ENCODE assay signal across 11 cellular contexts in the genomic region with DNA sequence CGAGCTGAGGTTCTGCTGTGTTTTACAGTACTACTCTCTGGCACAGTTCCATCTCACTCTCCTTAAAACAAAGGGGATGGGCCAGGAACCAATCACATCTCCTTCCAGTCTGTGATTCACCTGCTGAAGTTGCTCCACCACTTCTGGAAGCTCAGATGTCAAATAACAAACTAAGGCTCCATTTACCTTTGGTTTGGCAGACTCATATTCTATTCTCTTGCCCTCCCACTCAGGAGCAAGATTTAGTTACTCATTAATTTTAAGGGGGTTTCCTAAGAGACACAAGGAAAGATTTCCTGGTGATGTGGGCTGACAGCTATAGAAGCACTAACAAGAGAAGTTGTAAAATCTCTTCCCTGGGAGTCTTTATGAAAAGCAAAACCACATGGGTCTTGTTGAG. TPM values are rescaled to one million over a fixed set of nuclear protein-coding genes. Genes with fewer than 3 reads are reported as not detected.
A peak's percentile ranks its signal among the peaks of the same experiment; 100 is the strongest.
DNase-seq lines count a peak whose midpoint lies in the region; ATAC-seq, FAIRE-seq and TF ChIP-seq lines count a peak whose summit lies in the region.
"Had no signal": no experiment of that assay in that cellular context is flagged by ENCODE, and none has a peak within 500 bp of the region (broad histone marks: within the 10 kb centered on the region; RNA-seq: fewer than 3 reads in every experiment).

No MANE protein-coding gene starts in this region.

- TF ChIP-seq POLR2A in HepG2 (IDR thresholded peaks at IDR 0.05; ENCODE audit: insufficient read depth in 1 of 2, low read depth in 2 of 2, low read length in 2 of 2): no peak

- no peak for TF ChIP-seq EP300 in HepG2 (IDR thresholded peaks at IDR 0.05; ENCODE audit: low read depth in 2 of 2, low read length in 2 of 2)
- no peak for TF ChIP-seq EP300 in HepG2 (CRISPR knock-in tag; IDR thresholded peaks at IDR 0.05; ENCODE audit: borderline replicate concordance)

- POLR2A ChIA-PET in HepG2 (lab: Yijun Ruan, JAX): no interaction called here

- CTCF ChIA-PET in HepG2 (lab: Yijun Ruan, JAX; ENCODE audit: low intra/inter-chr PET ratio, low total read pairs): no interaction called here

- H3K4me1 ChIP-seq in HepG2 (ENCODE audit: insufficient read depth, low read length) (no peaks in the 10 kb centered on the region), GM23248 (ENCODE audit: insufficient read depth) (no peaks in the 10 kb centered on the region)
- H3K4me1 ChIP-seq: SJSA1 had no signal

- FAIRE-seq in RCC 7860 (lab: Jason Lieb, UNC) (peak; percentile 76), HepG2 (lab: Jason Lieb, UNC) (no peak), HTR-8/SVneo (lab: Jason Lieb, UNC) (no peak)

- H3K27ac ChIP-seq in HepG2 (ENCODE audit: extremely low read length, insufficient read depth, low read length) (no peak overlapping the region), GM23248 (no peak overlapping the region)
- H3K27ac ChIP-seq: SJSA1 had no signal

- H3K27me3 ChIP-seq in HepG2 (ENCODE audit: control insufficient read depth in 1 of 2, insufficient read depth in 2 of 2, low read length in 2 of 2): no peaks in the 10 kb centered on the region; a peak in 1 of 5 replicates
- H3K27me3 ChIP-seq in GM23248 (replicated peaks; ENCODE audit: insufficient read depth): peaks cover 10% of the 10 kb centered on the region; the same call in 1 of the 2 replicates
- H3K27me3 ChIP-seq: SJSA1 had no signal

- peak; percentile 58 for DNase-seq in Daoy (ENCODE audit: low read depth)
- peak; percentile 68 for DNase-seq in RCC 7860 (ENCODE audit: low spot score)
- peak; percentile 4 for DNase-seq in HepG2 (ENCODE audit: low spot score)
- DNase-seq in midbrain (lab: John Stamatoyannopoulos, UW): no peak
- DNase-seq in GM23248: no peak
- no peak for DNase-seq in hepatic stellate cell (ENCODE audit: low spot score)
- no peak for DNase-seq in HTR-8/SVneo (ENCODE audit: insufficient read length, low spot score)
- DNase-seq: trophoblast cell had no signal

- H3K79me2 ChIP-seq in HepG2 (ENCODE audit: insufficient read depth, low read length) (no peaks in the 10 kb centered on the region), GM23248 (ENCODE audit: insufficient read depth) (no peaks in the 10 kb centered on the region)

- H4K20me1 ChIP-seq in HepG2 (ENCODE audit: insufficient read depth, low read length) (no peaks in the 10 kb centered on the region), GM23248 (ENCODE audit: insufficient read depth) (no peaks in the 10 kb centered on the region)

- H2AFZ ChIP-seq in HepG2 (ENCODE audit: low read length): no peak overlapping the region
- no peak overlapping the region for H2AFZ ChIP-seq in GM23248

- BruUV-seq in HepG2 (replicated peaks; lab: Mats Ljungman, UMichigan): no TSS peak

- intact Hi-C loops in HepG2 (cut with micrococcal nuclease; ENCODE audit: unreplicated experiment): no loop called here

- no peaks in the 10 kb centered on the region for H3F3A ChIP-seq in GM23248 (ENCODE audit: insufficient read depth)

- TF ChIP-seq RAD21 in HepG2 (CRISPR knock-in tag; IDR thresholded peaks at IDR 0.05): no peak

- no peak for TF ChIP-seq CTCF in HepG2 (CRISPR knock-in tag; IDR thresholded peaks at IDR 0.05)

- H3K9me2 ChIP-seq in GM23248 (ENCODE audit: insufficient read depth): no peaks in the 10 kb centered on the region

- ATAC-seq in HG02678 (IDR thresholded peaks at IDR 0.05; ENCODE audit: unreplicated experiment) (peak; percentile 64), HepG2 (no peak)

- H3K9me3 ChIP-seq in HepG2 (ENCODE audit: low read length): no peaks in the 10 kb centered on the region
- no peaks in the 10 kb centered on the region for H3K9me3 ChIP-seq in GM23248 (ENCODE audit: low read depth)
- H3K9me3 ChIP-seq: SJSA1 had no signal

- H3K9ac ChIP-seq in HepG2 (ENCODE audit: insufficient read depth, low read depth, low read length) (no peak overlapping the region), GM23248 (no peak overlapping the region)

- no peak overlapping the region for H3K4me2 ChIP-seq in HepG2 (ENCODE audit: low read depth, low read length)
- no peak overlapping the region for H3K4me2 ChIP-seq in GM23248 (ENCODE audit: unreplicated experiment)

- WGBS in HepG2 (ENCODE audit: low lambda C conversion rate): 0% methylated on average over 1 of the region's 1 CpG
- 23 to 31% methylated on average over 1 of the region's 1 CpG for WGBS in GM23248 (ENCODE audit: low coverage in 1 of 2, low lambda C conversion rate in 2 of 2, missing lambda C conversion rate in 2 of 2), 2 experiments

- in situ Hi-C loops in HepG2 (cut with HindIII; ENCODE audit: extremely low pct_ligation_motif_present, low pct_unique_long_range_greater_than_20kb): no loop called here
- in situ Hi-C loops in GM23248 (cut with MboI): no loop called here

- no peaks in the 10 kb centered on the region for H3K36me3 ChIP-seq in HepG2 (replicated peaks in 1 of 2; ENCODE audit: control insufficient read depth in 1 of 2, insufficient read depth in 2 of 2, low read length in 2 of 2)
- no peaks in the 10 kb centered on the region for H3K36me3 ChIP-seq in GM23248 (ENCODE audit: low read depth)
- H3K36me3 ChIP-seq: SJSA1 had no signal

- H3K4me3 ChIP-seq in HepG2 (replicated peaks in 1 of 3; ENCODE audit: insufficient read depth in 1 of 3, low read depth in 2 of 3, low read length in 3 of 3) (no peak overlapping the region), GM23248 (no peak overlapping the region)
- H3K4me3 ChIP-seq: SJSA1, skin epidermis had no signal

TF ChIP-seq in HepG2, 621 proteins besides CTCF, POLR2A, EP300 and RAD21:
- TF ChIP-seq ZNF768 (CRISPR knock-in tag; IDR thresholded peaks at IDR 0.05): no peak
- no peak for TF ChIP-seq U2AF2 (IDR thresholded peaks at IDR 0.05; ENCODE audit: low read depth, low read length)

RNA-seq across cellular contexts. Expression of gene KIF2A, which starts 37.8 kb away (rescaled TPM):
- 57.9 and 101 TPM in 2 replicates for total RNA-seq in Daoy (2014; rRNA removed; shearing (Covaris generic))
- 19.2 and 36.4 TPM in 2 replicates for total RNA-seq in HepG2 (2016; rRNA removed; fragmentation: Illumina TruSeq; extraction: Trizol)
- total RNA-seq in HepG2 (2016; cell fraction: cytosol; rRNA removed; fragmentation: Illumina TruSeq; extraction: Trizol; ENCODE audit: low read depth): 6.8 and 7.9 TPM in 2 replicates
- 18.4 and 35.5 TPM in 2 replicates for total RNA-seq in HepG2 (2016; cell fraction: insoluble cytoplasmic fraction; rRNA removed; fragmentation: Illumina TruSeq; extraction: Trizol)
- total RNA-seq in HepG2 (2016; cell fraction: membrane; rRNA removed; fragmentation: Illumina TruSeq; extraction: Trizol): 15.2 and 17.0 TPM in 2 replicates
- 21.0 and 22.1 TPM in 2 replicates for total RNA-seq in HepG2 (2016; cell fraction: nucleus; rRNA removed; fragmentation: Illumina TruSeq; extraction: Trizol)
- polyA plus RNA-seq in HepG2 (2011; rRNA removed) (6.8 and 8.5 TPM in 2 replicates), GM23248 (2016; fragmentation: Nextera tagmentation; extraction: Ambion mirVana) (37.0 and 38.2 TPM in 2 replicates)
- polyA plus RNA-seq in HepG2 (2011; cell fraction: cytosol; rRNA removed): 4.3 and 6.7 TPM in 2 replicates
- polyA plus RNA-seq in HepG2 (2011; cell fraction: nucleus; rRNA removed): 4.7 and 6.9 TPM in 2 replicates
- polyA plus RNA-seq in HepG2 (2012): 17.8 and 18.0 TPM in 2 replicates
- polyA plus RNA-seq in HepG2 (2016; cell fraction: cytosol; fragmentation: Illumina TruSeq; extraction: Trizol; ENCODE audit: low read depth): 3.1 and 3.2 TPM in 2 replicates
- polyA plus RNA-seq in HepG2 (2016; cell fraction: insoluble cytoplasmic fraction; fragmentation: Illumina TruSeq; extraction: Trizol; ENCODE audit: low read depth): 30.8 and 31.3 TPM in 2 replicates
- polyA plus RNA-seq in HepG2 (2016; cell fraction: membrane; fragmentation: Illumina TruSeq; extraction: Trizol; ENCODE audit: low read depth): 6.1 and 8.6 TPM in 2 replicates
- 17.1 and 18.4 TPM in 2 replicates for polyA plus RNA-seq in HepG2 (2016; cell fraction: nucleus; fragmentation: Illumina TruSeq; extraction: Trizol; ENCODE audit: insufficient read depth, low read depth)
- polyA minus RNA-seq in HepG2 (2011; rRNA and poly(A)+ RNA removed; ENCODE audit: low replicate concordance): 7.8 and 18.7 TPM in 2 replicates
- 15.8 and 16.6 TPM in 2 replicates for polyA minus RNA-seq in HepG2 (2011; cell fraction: cytosol; rRNA and poly(A)+ RNA removed)
- 14.9 and 23.4 TPM in 2 replicates for polyA minus RNA-seq in HepG2 (2011; cell fraction: nucleus; rRNA and poly(A)+ RNA removed)
- total RNA-seq in GM23248 (2014; rRNA removed; shearing (Covaris generic)): 34.5 and 40.0 TPM in 2 replicates

Comparison
In these comparisons a context has a peak if more than half of its experiments do, and no peak if none do; other contexts are left out.
1. DNase-seq: peak in Daoy (single experiment), RCC 7860 (single experiment) and HepG2 (single experiment); none in midbrain (single experiment), GM23248 (single experiment), hepatic stellate cell (single experiment) and HTR-8/SVneo (single experiment).